Comparison of ENCODE assay signal across 12 cellular contexts in the genomic region with DNA sequence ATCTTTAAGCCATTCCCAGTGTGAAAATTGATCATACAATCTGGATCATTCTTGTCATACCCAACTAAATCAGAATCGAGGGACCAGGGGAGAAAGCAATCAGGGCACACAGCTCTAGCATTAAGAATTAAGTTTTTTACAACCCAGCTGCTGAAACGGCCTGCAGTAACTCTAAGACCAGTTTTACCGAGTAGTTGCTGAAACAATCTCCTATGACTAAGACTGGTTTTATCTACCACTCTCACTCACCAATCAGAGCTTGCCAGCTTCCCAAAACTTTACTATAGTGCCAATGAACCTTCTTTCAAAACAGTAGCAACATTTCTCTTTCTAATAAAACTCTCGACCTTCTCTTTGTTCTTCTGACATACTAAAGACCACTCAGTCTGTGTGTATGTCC. TPM values are rescaled to one million over a fixed set of nuclear protein-coding genes. Genes with fewer than 3 reads are reported as not detected.
DNase-seq lines count a peak whose midpoint lies in the region; ATAC-seq and TF ChIP-seq lines count a peak whose summit lies in the region.
"Had no signal": no experiment of that assay in that cellular context is flagged by ENCODE, and none has a peak within 500 bp of the region (broad histone marks: within the 10 kb centered on the region; RNA-seq: fewer than 3 reads in every experiment).

No MANE protein-coding gene starts in this region.

- H3K4me1 ChIP-seq in fibroblast of lung (ENCODE audit: control insufficient read depth, extremely low read depth, insufficient read depth, low read length): peaks cover 2% of the 10 kb centered on the region

- H3K27ac ChIP-seq in fibroblast of lung (ENCODE audit: insufficient read depth, low read length): no peak overlapping the region
- H3K27ac ChIP-seq: Peyer's patch had no signal

- H3K79me2 ChIP-seq in fibroblast of lung (ENCODE audit: control insufficient read depth, insufficient read depth, low read length): peaks cover 19% of the 10 kb centered on the region

- peak overlapping the region in 2 of 4 experiments; percentile 42 to 93 for H3K4me3 ChIP-seq in fibroblast of lung (replicated peaks in 1 of 4; ENCODE audit: control extremely low read depth in 1 of 4, insufficient read depth in 1 of 4, low read depth in 3 of 4, low read length in 4 of 4)
- H3K4me3 ChIP-seq: Peyer's patch had no signal

- H4K20me1 ChIP-seq in fibroblast of lung (ENCODE audit: control insufficient read depth, extremely low read depth, insufficient read depth, low read length): no peaks in the 10 kb centered on the region

- DNase-seq in stimulated activated naive CD8-positive, alpha-beta T cell treated with anti-CD3 and anti-CD28 coated beads, Interleukin-15, amount 100 ng/mL, for 72 hours: no peak
- no peak for DNase-seq in stimulated activated naive CD8-positive, alpha-beta T cell treated with anti-CD3 and anti-CD28 coated beads, Interleukin-15, Interleukin-2, amounts not matched to agents 100 U/mL and 50 U/mL, for 24 hours
- no peak for DNase-seq in T-helper 2 cell treated with Interferon-gamma antibody and Interleukin-4, amounts not matched to agents 5 μg/mL and 100 μg/mL, for 36 hours (ENCODE audit: low spot score)
- DNase-seq in fibroblast of lung (ENCODE audit: low read depth in 2 of 2): peak; percentile 20 to 36
- DNase-seq in occipital lobe (lab: John Stamatoyannopoulos, UW): no peak
- DNase-seq: endodermal cell; left ventricle myocardium superior; Peyer's patch; stimulated activated CD4-positive, alpha-beta T cell treated with anti-CD3 and anti-CD28 coated beads, Interleukin-12 subunit alpha, Interleukin-12 subunit beta, amount 100 ng/mL, for 4 hours had no signal

- TF ChIP-seq CTCF in fibroblast of lung (conservative IDR thresholded peaks at IDR 0.05 in 1 of 2, IDR thresholded peaks at IDR 0.05 in 1 of 2; ENCODE audit: low read depth in 1 of 2, low read length in 2 of 2): no peak

- no peaks in the 10 kb centered on the region for H3K36me3 ChIP-seq in fibroblast of lung (ENCODE audit: control insufficient read depth, insufficient read depth, low read length)
- H3K36me3 ChIP-seq: Peyer's patch had no signal

- no peak overlapping the region for H2AFZ ChIP-seq in fibroblast of lung (ENCODE audit: low read length)

- ATAC-seq in stimulated activated naive CD8-positive, alpha-beta T cell treated with anti-CD3 and anti-CD28 coated beads, Interleukin-15, amount 100 ng/mL, for 72 hours: no peak
- ATAC-seq in stimulated activated naive CD8-positive, alpha-beta T cell treated with anti-CD3 and anti-CD28 coated beads, Interleukin-15, Interleukin-2, amounts not matched to agents 100 U/mL and 50 U/mL, for 24 hours: no peak
- ATAC-seq in HG03175 (IDR thresholded peaks at IDR 0.05; ENCODE audit: unreplicated experiment): no peak
- ATAC-seq in GM21515 (IDR thresholded peaks at IDR 0.05; ENCODE audit: unreplicated experiment): no peak
- ATAC-seq in GM21576 (IDR thresholded peaks at IDR 0.05; ENCODE audit: unreplicated experiment): no peak
- ATAC-seq: left ventricle myocardium superior had no signal

- H3K9me3 ChIP-seq in fibroblast of lung (ENCODE audit: control insufficient read depth, insufficient read depth, low read depth, low read length): no peaks in the 10 kb centered on the region
- H3K9me3 ChIP-seq: Peyer's patch had no signal

- peaks cover 18% of the 10 kb centered on the region for H3K36me3 Mint-ChIP-seq in T-helper 2 cell treated with Interferon-gamma antibody and Interleukin-4, amounts not matched to agents 5 μg/mL and 100 μg/mL, for 36 hours (ENCODE audit: low read depth)

- H3K4me2 ChIP-seq in fibroblast of lung (ENCODE audit: extremely low read depth, insufficient read depth, low read length): no peak overlapping the region

- no peak overlapping the region for H3K27ac Mint-ChIP-seq in stimulated activated naive CD8-positive, alpha-beta T cell treated with anti-CD3 and anti-CD28 coated beads, Interleukin-15, amount 100 ng/mL, for 72 hours
- peak overlapping the region; percentile 77 for H3K27ac Mint-ChIP-seq in T-helper 2 cell treated with Interferon-gamma antibody and Interleukin-4, amounts not matched to agents 5 μg/mL and 100 μg/mL, for 36 hours
- H3K27ac Mint-ChIP-seq: endodermal cell had no signal

- H3K4me3 Mint-ChIP-seq in stimulated activated naive CD8-positive, alpha-beta T cell treated with anti-CD3 and anti-CD28 coated beads, Interleukin-15, amount 100 ng/mL, for 72 hours: peak overlapping the region; percentile 32 to 52
- H3K4me3 Mint-ChIP-seq in T-helper 2 cell treated with Interferon-gamma antibody and Interleukin-4, amounts not matched to agents 5 μg/mL and 100 μg/mL, for 36 hours: peak overlapping the region; percentile 80
- H3K4me3 Mint-ChIP-seq: endodermal cell had no signal

- H3K9ac ChIP-seq in fibroblast of lung (ENCODE audit: insufficient read depth, low read length): no peak overlapping the region

- no peaks in the 10 kb centered on the region for H3K9me3 Mint-ChIP-seq in stimulated activated naive CD8-positive, alpha-beta T cell treated with anti-CD3 and anti-CD28 coated beads, Interleukin-15, amount 100 ng/mL, for 72 hours
- H3K9me3 Mint-ChIP-seq in T-helper 2 cell treated with Interferon-gamma antibody and Interleukin-4, amounts not matched to agents 5 μg/mL and 100 μg/mL, for 36 hours: no peaks in the 10 kb centered on the region
- H3K9me3 Mint-ChIP-seq: endodermal cell had no signal

- peaks cover 10% of the 10 kb centered on the region for H3K27me3 Mint-ChIP-seq in stimulated activated naive CD8-positive, alpha-beta T cell treated with anti-CD3 and anti-CD28 coated beads, Interleukin-15, amount 100 ng/mL, for 72 hours
- H3K27me3 Mint-ChIP-seq in T-helper 2 cell treated with Interferon-gamma antibody and Interleukin-4, amounts not matched to agents 5 μg/mL and 100 μg/mL, for 36 hours (ENCODE audit: low read depth): no peaks in the 10 kb centered on the region

- H3K4me1 Mint-ChIP-seq in stimulated activated naive CD8-positive, alpha-beta T cell treated with anti-CD3 and anti-CD28 coated beads, Interleukin-15, amount 100 ng/mL, for 72 hours: peaks cover 33% of the 10 kb centered on the region
- H3K4me1 Mint-ChIP-seq in T-helper 2 cell treated with Interferon-gamma antibody and Interleukin-4, amounts not matched to agents 5 μg/mL and 100 μg/mL, for 36 hours (ENCODE audit: low read depth): peaks cover 34% of the 10 kb centered on the region

- H3K27me3 ChIP-seq in fibroblast of lung (ENCODE audit: control insufficient read depth, insufficient read depth, low read length): no peaks in the 10 kb centered on the region
- H3K27me3 ChIP-seq: Peyer's patch had no signal

RNA-seq across cellular contexts. Expression of a gene that starts 2.8 kb away (rescaled TPM):
- total RNA-seq in fibroblast of lung (33.4 and 101 TPM in 2 replicates), occipital lobe (24.5 TPM)
- polyA plus RNA-seq in fibroblast of lung: 32.5 and 33.6 TPM in 2 replicates
- polyA plus RNA-seq in fibroblast of lung (2012): 30.3 and 33.9 TPM in 2 replicates
- 1.1 TPM in 2 replicates for polyA minus RNA-seq in fibroblast of lung (ENCODE audit: low replicate concordance)

RNA-seq across cellular contexts. Expression of a gene that starts 31.0 kb away (rescaled TPM):
- total RNA-seq in fibroblast of lung: 0.17 and 1.0 TPM in 2 replicates
- 0.20 and 0.39 TPM in 2 replicates for polyA plus RNA-seq in fibroblast of lung
- 0.17 and 0.19 TPM in 2 replicates for polyA plus RNA-seq in fibroblast of lung (2012)
- polyA minus RNA-seq in fibroblast of lung (ENCODE audit: low replicate concordance): not detected in 2 replicates
- 2.8 TPM for total RNA-seq in occipital lobe
- total RNA-seq: endodermal cell, Peyer's patch had no signal

RNA-seq across cellular contexts. Expression of a gene that starts 33.8 kb away (rescaled TPM):
- total RNA-seq in fibroblast of lung: 57.0 and 183 TPM in 2 replicates
- 123 and 215 TPM in 2 replicates for polyA plus RNA-seq in fibroblast of lung
- polyA plus RNA-seq in fibroblast of lung (2012): 93.0 and 180 TPM in 2 replicates
- polyA minus RNA-seq in fibroblast of lung (ENCODE audit: low replicate concordance): 2.0 and 4.9 TPM in 2 replicates
- 20.4 TPM for total RNA-seq in occipital lobe

Comparison
In these comparisons a context has a peak if more than half of its experiments do, and no peak if none do; other contexts are left out.
1. DNase-seq: peak in fibroblast of lung (2 of 2); none in stimulated activated naive CD8-positive, alpha-beta T cell treated with anti-CD3 and anti-CD28 coated beads, Interleukin-15, amount 100 ng/mL, for 72 hours (0 of 2), stimulated activated naive CD8-positive, alpha-beta T cell treated with anti-CD3 and anti-CD28 coated beads, Interleukin-15, Interleukin-2, amounts not matched to agents 100 U/mL and 50 U/mL, for 24 hours (single experiment), T-helper 2 cell treated with Interferon-gamma antibody and Interleukin-4, amounts not matched to agents 5 μg/mL and 100 μg/mL, for 36 hours (single experiment) and occipital lobe (single experiment).